ENCODE assay signal across 1 cellular context in the genomic region with DNA sequence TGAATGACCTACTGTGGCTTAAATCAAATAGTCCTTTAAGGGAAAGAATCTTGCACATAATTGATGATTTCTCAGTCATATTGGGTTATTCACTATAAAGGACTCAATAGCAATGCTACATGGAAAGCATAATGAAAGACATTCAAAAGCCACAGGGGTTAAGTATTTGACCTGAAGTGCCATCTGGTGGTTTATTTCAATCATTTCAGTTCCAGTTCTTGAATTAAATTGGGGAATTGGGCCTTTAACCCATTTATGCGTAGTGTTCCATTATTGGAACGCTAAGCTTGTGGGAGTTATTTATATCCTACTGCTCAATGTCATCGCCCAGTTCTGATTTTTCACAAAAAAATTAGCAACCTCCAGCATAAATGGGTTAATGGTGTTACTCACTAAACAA.
TF ChIP-seq lines count a peak whose summit lies in the region.

No MANE protein-coding gene starts in this region.

TF ChIP-seq in WTC11, 78 proteins besides CTCF, POLR2A, EP300 and RAD21 (continued from another document):
- TF ChIP-seq, protein P1, sequence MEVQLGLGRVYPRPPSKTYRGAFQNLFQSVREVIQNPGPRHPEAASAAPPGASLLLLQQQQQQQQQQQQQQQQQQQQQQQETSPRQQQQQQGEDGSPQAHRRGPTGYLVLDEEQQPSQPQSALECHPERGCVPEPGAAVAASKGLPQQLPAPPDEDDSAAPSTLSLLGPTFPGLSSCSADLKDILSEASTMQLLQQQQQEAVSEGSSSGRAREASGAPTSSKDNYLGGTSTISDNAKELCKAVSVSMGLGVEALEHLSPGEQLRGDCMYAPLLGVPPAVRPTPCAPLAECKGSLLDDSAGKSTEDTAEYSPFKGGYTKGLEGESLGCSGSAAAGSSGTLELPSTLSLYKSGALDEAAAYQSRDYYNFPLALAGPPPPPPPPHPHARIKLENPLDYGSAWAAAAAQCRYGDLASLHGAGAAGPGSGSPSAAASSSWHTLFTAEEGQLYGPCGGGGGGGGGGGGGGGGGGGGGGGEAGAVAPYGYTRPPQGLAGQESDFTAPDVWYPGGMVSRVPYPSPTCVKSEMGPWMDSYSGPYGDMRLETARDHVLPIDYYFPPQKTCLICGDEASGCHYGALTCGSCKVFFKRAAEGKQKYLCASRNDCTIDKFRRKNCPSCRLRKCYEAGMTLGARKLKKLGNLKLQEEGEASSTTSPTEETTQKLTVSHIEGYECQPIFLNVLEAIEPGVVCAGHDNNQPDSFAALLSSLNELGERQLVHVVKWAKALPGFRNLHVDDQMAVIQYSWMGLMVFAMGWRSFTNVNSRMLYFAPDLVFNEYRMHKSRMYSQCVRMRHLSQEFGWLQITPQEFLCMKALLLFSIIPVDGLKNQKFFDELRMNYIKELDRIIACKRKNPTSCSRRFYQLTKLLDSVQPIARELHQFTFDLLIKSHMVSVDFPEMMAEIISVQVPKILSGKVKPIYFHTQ (CRISPR knock-in tag; IDR thresholded peaks at IDR 0.05), result no peak
- TF ChIP-seq CREM (CRISPR knock-in tag; IDR thresholded peaks at IDR 0.05), result no peak
- TF ChIP-seq ZNF671 (CRISPR knock-in tag; IDR thresholded peaks at IDR 0.05), result no peak
- no peak for TF ChIP-seq CBFB (CRISPR knock-in tag; IDR thresholded peaks at IDR 0.05; ENCODE audit: low read depth)
- TF ChIP-seq ZNF232 (CRISPR knock-in tag; IDR thresholded peaks at IDR 0.05), result no peak
- TF ChIP-seq, protein P2, sequence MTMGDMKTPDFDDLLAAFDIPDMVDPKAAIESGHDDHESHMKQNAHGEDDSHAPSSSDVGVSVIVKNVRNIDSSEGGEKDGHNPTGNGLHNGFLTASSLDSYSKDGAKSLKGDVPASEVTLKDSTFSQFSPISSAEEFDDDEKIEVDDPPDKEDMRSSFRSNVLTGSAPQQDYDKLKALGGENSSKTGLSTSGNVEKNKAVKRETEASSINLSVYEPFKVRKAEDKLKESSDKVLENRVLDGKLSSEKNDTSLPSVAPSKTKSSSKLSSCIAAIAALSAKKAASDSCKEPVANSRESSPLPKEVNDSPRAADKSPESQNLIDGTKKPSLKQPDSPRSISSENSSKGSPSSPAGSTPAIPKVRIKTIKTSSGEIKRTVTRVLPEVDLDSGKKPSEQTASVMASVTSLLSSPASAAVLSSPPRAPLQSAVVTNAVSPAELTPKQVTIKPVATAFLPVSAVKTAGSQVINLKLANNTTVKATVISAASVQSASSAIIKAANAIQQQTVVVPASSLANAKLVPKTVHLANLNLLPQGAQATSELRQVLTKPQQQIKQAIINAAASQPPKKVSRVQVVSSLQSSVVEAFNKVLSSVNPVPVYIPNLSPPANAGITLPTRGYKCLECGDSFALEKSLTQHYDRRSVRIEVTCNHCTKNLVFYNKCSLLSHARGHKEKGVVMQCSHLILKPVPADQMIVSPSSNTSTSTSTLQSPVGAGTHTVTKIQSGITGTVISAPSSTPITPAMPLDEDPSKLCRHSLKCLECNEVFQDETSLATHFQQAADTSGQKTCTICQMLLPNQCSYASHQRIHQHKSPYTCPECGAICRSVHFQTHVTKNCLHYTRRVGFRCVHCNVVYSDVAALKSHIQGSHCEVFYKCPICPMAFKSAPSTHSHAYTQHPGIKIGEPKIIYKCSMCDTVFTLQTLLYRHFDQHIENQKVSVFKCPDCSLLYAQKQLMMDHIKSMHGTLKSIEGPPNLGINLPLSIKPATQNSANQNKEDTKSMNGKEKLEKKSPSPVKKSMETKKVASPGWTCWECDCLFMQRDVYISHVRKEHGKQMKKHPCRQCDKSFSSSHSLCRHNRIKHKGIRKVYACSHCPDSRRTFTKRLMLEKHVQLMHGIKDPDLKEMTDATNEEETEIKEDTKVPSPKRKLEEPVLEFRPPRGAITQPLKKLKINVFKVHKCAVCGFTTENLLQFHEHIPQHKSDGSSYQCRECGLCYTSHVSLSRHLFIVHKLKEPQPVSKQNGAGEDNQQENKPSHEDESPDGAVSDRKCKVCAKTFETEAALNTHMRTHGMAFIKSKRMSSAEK (CRISPR knock-in tag; IDR thresholded peaks at IDR 0.05; ENCODE audit: borderline replicate concordance), result no peak
